Comparison of ENCODE assay signal across 9 cellular contexts in genomic region chrX:129953334-129953648, GRCh38. TPM values are rescaled to one million over a fixed set of nuclear protein-coding genes. Genes with fewer than 3 reads are reported as not detected.
DNase-seq lines count a peak whose midpoint lies in the region; ATAC-seq and TF ChIP-seq lines count a peak whose summit lies in the region.
"Had no signal": no experiment of that assay in that cellular context is flagged by ENCODE, and none has a peak within 500 bp of the region (broad histone marks: within the 10 kb centered on the region; RNA-seq: fewer than 3 reads in every experiment).

No MANE protein-coding gene starts in this region.

- WGBS in mesodermal cell (ENCODE audit: insufficient coverage in 2 of 2), 2 experiments: no CpG with 5 or more reads among the region's 18 CpGs
- 8% methylated on average over 15 of the region's 18 CpGs; no CpG with 5 or more reads in 1 of the 2 donors for WGBS in testis, 2 donors

- peaks cover 5% of the 10 kb centered on the region for H3K4me1 ChIP-seq in left ventricle myocardium inferior
- H3K4me1 ChIP-seq in ascending aorta: no peaks in the 10 kb centered on the region
- no peaks in the 10 kb centered on the region for H3K4me1 ChIP-seq in mesodermal cell (ENCODE audit: control insufficient read depth, insufficient read depth, low read length, poor library complexity, severe bottlenecking)
- H3K4me1 ChIP-seq in upper lobe of right lung: no peaks in the 10 kb centered on the region
- H3K4me1 ChIP-seq in testis: peaks cover 3% of the 10 kb centered on the region

- H3K36me3 ChIP-seq in left ventricle myocardium inferior (no peaks in the 10 kb centered on the region), ascending aorta (no peaks in the 10 kb centered on the region), mesodermal cell (ENCODE audit: control insufficient read depth, insufficient read depth, low read length) (no peaks in the 10 kb centered on the region), upper lobe of right lung (no peaks in the 10 kb centered on the region), testis (ENCODE audit: low read depth, missing control alignments) (no peaks in the 10 kb centered on the region)

- H3K4me3 ChIP-seq in left ventricle myocardium inferior: peak overlapping the region; percentile 56
- H3K4me3 ChIP-seq in ascending aorta: peak overlapping the region; percentile 14 to 58
- peak overlapping the region; percentile 25 for H3K4me3 ChIP-seq in mesodermal cell (ENCODE audit: extremely low read depth, insufficient read depth, low read length, poor library complexity, severe bottlenecking)
- peak overlapping the region; percentile 38 for H3K4me3 ChIP-seq in upper lobe of right lung
- H3K4me3 ChIP-seq in testis: peak overlapping the region in 1 of 2 donors; percentile 29

- intact Hi-C loops in left ventricle myocardium inferior (cut with micrococcal nuclease): no loop called here
- intact Hi-C loops in Right ventricle myocardium inferior (cut with DNase I): no loop called here
- intact Hi-C loops in ascending aorta (cut with DNase I): loop anchor here (2.0 kb wide), 2 partner anchors 20 to 30 kb away; partner anchors contain the start of gene BCORL1
- intact Hi-C loops in upper lobe of right lung (cut with DNase I): no loop called here
- intact Hi-C loops in testis (cut with DNase I; ENCODE audit: low total_unique reads): no loop called here

- DNase-seq in left ventricle myocardium inferior (no peak), Right ventricle myocardium inferior (ENCODE audit: missing footprints) (no peak), ascending aorta (ENCODE audit: low spot score in 2 of 2) (no peak), upper lobe of right lung (no peak), testis (no peak), NCI-H2107 treated with DMSO at 0.1 percent for 48 hours (lab: John Stamatoyannopoulos, UW; ENCODE audit: unreplicated experiment) (no peak)

- ATAC-seq in Right ventricle myocardium inferior (no peak), upper lobe of right lung (no peak), GM18517 (IDR thresholded peaks at IDR 0.05; ENCODE audit: unreplicated experiment) (no peak)

- H3K9me3 ChIP-seq in left ventricle myocardium inferior (replicated peaks) (no peaks in the 10 kb centered on the region), ascending aorta (no peaks in the 10 kb centered on the region), mesodermal cell (ENCODE audit: control insufficient read depth, low read length) (no peaks in the 10 kb centered on the region), upper lobe of right lung (no peaks in the 10 kb centered on the region), testis (no peaks in the 10 kb centered on the region)

- no peak for TF ChIP-seq POLR2A in testis (IDR thresholded peaks at IDR 0.05)

- H3K27ac ChIP-seq in left ventricle myocardium inferior (replicated peaks) (no peak overlapping the region), ascending aorta (no peak overlapping the region), mesodermal cell (ENCODE audit: low read depth, low read length, severe bottlenecking) (no peak overlapping the region), upper lobe of right lung (no peak overlapping the region), testis (no peak overlapping the region)
- H3K27ac ChIP-seq: HL-60 had no signal

- TF ChIP-seq CTCF in left ventricle myocardium inferior (IDR thresholded peaks at IDR 0.05; ENCODE audit: borderline replicate concordance): no peak
- TF ChIP-seq CTCF in ascending aorta (IDR thresholded peaks at IDR 0.05): no peak
- TF ChIP-seq CTCF in upper lobe of right lung (IDR thresholded peaks at IDR 0.05): no peak
- TF ChIP-seq CTCF in testis (IDR thresholded peaks at IDR 0.05): no peak

- H3K27me3 ChIP-seq in left ventricle myocardium inferior (ENCODE audit: low read depth): no peaks in the 10 kb centered on the region
- no peaks in the 10 kb centered on the region for H3K27me3 ChIP-seq in ascending aorta
- no peaks in the 10 kb centered on the region for H3K27me3 ChIP-seq in upper lobe of right lung
- H3K27me3 ChIP-seq in testis: no peaks in the 10 kb centered on the region

RNA-seq across cellular contexts. Expression of gene BCORL1, which starts 29.1 kb away (rescaled TPM):
- total RNA-seq in left ventricle myocardium inferior (8.2 TPM), Right ventricle myocardium inferior (11.3 TPM), ascending aorta (10.3 TPM), upper lobe of right lung (15.0 TPM), testis (10 to 100 TPM; 32.3 to 33.1 TPM)
- polyA plus RNA-seq in mesodermal cell (2013, experiment 1 of 2): 23.1 TPM
- polyA plus RNA-seq in mesodermal cell (2013, experiment 2 of 2): 21.1 TPM
- polyA plus RNA-seq in testis (ENCODE audit: insufficient read depth, low read depth, low replicate concordance): 27.7 TPM

RNA-seq across cellular contexts. Expression of gene UTP14A, which starts 47.3 kb away (rescaled TPM):
- 7.5 TPM for total RNA-seq in left ventricle myocardium inferior
- 6.9 TPM for total RNA-seq in Right ventricle myocardium inferior
- total RNA-seq in ascending aorta: 1.1 TPM
- 7.3 TPM for polyA plus RNA-seq in mesodermal cell (2013, experiment 1 of 2)
- polyA plus RNA-seq in mesodermal cell (2013, experiment 2 of 2): 8.9 TPM
- 12.9 TPM for total RNA-seq in upper lobe of right lung
- total RNA-seq in testis: 1 to 10 TPM; 4.5 to 4.8 TPM
- 4.6 TPM for polyA plus RNA-seq in testis (ENCODE audit: insufficient read depth, low read depth, low replicate concordance)
